18 cellular contexts compared by ENCODE assay signal in genomic region chr15:65839354-65839901, GRCh38.
"Had no signal": no experiment of that assay in that cellular context is flagged by ENCODE, and none has a peak within 500 bp of the region (broad histone marks: within the 10 kb centered on the region; RNA-seq: fewer than 3 reads in every experiment).

No MANE protein-coding gene starts in this region.

- H3K27ac ChIP-seq: gastrocnemius medialis, left ventricle myocardium inferior, parathyroid adenoma, sigmoid colon, thoracic aorta had no signal

- H3K9me3 Mint-ChIP-seq: activated B cell treated with CpG ODN at 0.5 μM for 24 hours; activated CD4-positive, alpha-beta memory T cell treated with anti-CD3 and anti-CD28 coated beads for 36 hours; activated naive CD4-positive, alpha-beta T cell treated with anti-CD3 and anti-CD28 coated beads for 36 hours; stimulated activated naive B cell treated with anti-CD40 and anti-IgM and Interleukin-4, amounts not matched to agents 10 μg/mL and 1 μg/mL and 100 μg/mL, for 72 hours; T-helper 1 cell treated with Interleukin-12 subunit alpha and Interleukin-12 subunit beta and Interleukin-4 antibody, amounts not matched to agents 30 μg/mL and 1 μg/mL, for 36 hours had no signal

- DNase-seq: activated B cell treated with CpG ODN at 0.5 μM for 24 hours; activated CD4-positive, alpha-beta memory T cell treated with anti-CD3 and anti-CD28 coated beads for 36 hours; activated CD4-positive, alpha-beta T cell treated with anti-CD3 and anti-CD28 coated beads for 4 hours; activated CD8-positive, alpha-beta memory T cell treated with anti-CD3 and anti-CD28 coated beads, Interleukin-2, amount 10 ng/mL, durations not matched to agents 7 days and 5 days; activated naive CD4-positive, alpha-beta T cell treated with anti-CD3 and anti-CD28 coated beads for 36 hours; caudate nucleus; gastrocnemius medialis; head of caudate nucleus; kidney; left ventricle myocardium inferior; mammary epithelial cell; sigmoid colon; stimulated activated naive B cell treated with anti-CD40 and anti-IgM and Interleukin-4, amounts not matched to agents 10 μg/mL and 1 μg/mL and 100 μg/mL, for 72 hours had no signal

- H3K4me3 Mint-ChIP-seq: activated B cell treated with CpG ODN at 0.5 μM for 24 hours; activated CD4-positive, alpha-beta memory T cell treated with anti-CD3 and anti-CD28 coated beads for 36 hours; activated CD8-positive, alpha-beta memory T cell treated with anti-CD3 and anti-CD28 coated beads, Interleukin-2, amount 10 ng/mL, durations not matched to agents 7 days and 5 days; activated naive CD4-positive, alpha-beta T cell treated with anti-CD3 and anti-CD28 coated beads for 36 hours; brain; stimulated activated naive B cell treated with anti-CD40 and anti-IgM and Interleukin-4, amounts not matched to agents 10 μg/mL and 1 μg/mL and 100 μg/mL, for 72 hours; T-helper 1 cell treated with Interleukin-12 subunit alpha and Interleukin-12 subunit beta and Interleukin-4 antibody, amounts not matched to agents 30 μg/mL and 1 μg/mL, for 36 hours had no signal

- H3K27me3 ChIP-seq: gastrocnemius medialis, sigmoid colon had no signal

- H3K9me3 ChIP-seq: gastrocnemius medialis, left ventricle myocardium inferior, sigmoid colon, thoracic aorta had no signal

- H3K4me1 ChIP-seq: parathyroid adenoma had no signal

- H3K36me3 Mint-ChIP-seq: activated CD4-positive, alpha-beta memory T cell treated with anti-CD3 and anti-CD28 coated beads for 36 hours; activated CD8-positive, alpha-beta memory T cell treated with anti-CD3 and anti-CD28 coated beads, Interleukin-2, amount 10 ng/mL, durations not matched to agents 7 days and 5 days; brain; stimulated activated naive B cell treated with anti-CD40 and anti-IgM and Interleukin-4, amounts not matched to agents 10 μg/mL and 1 μg/mL and 100 μg/mL, for 72 hours had no signal

- H3K36me3 ChIP-seq: gastrocnemius medialis, left ventricle myocardium inferior, sigmoid colon, thoracic aorta had no signal

- ATAC-seq: activated CD8-positive, alpha-beta memory T cell treated with anti-CD3 and anti-CD28 coated beads, Interleukin-2, amount 10 ng/mL, durations not matched to agents 7 days and 5 days; esophagus mucosa; gastrocnemius medialis; stimulated activated naive B cell treated with anti-CD40 and anti-IgM and Interleukin-4, amounts not matched to agents 10 μg/mL and 1 μg/mL and 100 μg/mL, for 72 hours had no signal

- H3K9ac ChIP-seq: parathyroid adenoma had no signal

- H3K27me3 Mint-ChIP-seq: activated B cell treated with CpG ODN at 0.5 μM for 24 hours; activated CD4-positive, alpha-beta memory T cell treated with anti-CD3 and anti-CD28 coated beads for 36 hours; activated CD8-positive, alpha-beta memory T cell treated with anti-CD3 and anti-CD28 coated beads, Interleukin-2, amount 10 ng/mL, durations not matched to agents 7 days and 5 days; stimulated activated naive B cell treated with anti-CD40 and anti-IgM and Interleukin-4, amounts not matched to agents 10 μg/mL and 1 μg/mL and 100 μg/mL, for 72 hours had no signal

- H3K27ac Mint-ChIP-seq: activated B cell treated with CpG ODN at 0.5 μM for 24 hours; activated CD4-positive, alpha-beta memory T cell treated with anti-CD3 and anti-CD28 coated beads for 36 hours; activated CD8-positive, alpha-beta memory T cell treated with anti-CD3 and anti-CD28 coated beads, Interleukin-2, amount 10 ng/mL, durations not matched to agents 7 days and 5 days; activated naive CD4-positive, alpha-beta T cell treated with anti-CD3 and anti-CD28 coated beads for 36 hours; brain; stimulated activated naive B cell treated with anti-CD40 and anti-IgM and Interleukin-4, amounts not matched to agents 10 μg/mL and 1 μg/mL and 100 μg/mL, for 72 hours; T-helper 1 cell treated with Interleukin-12 subunit alpha and Interleukin-12 subunit beta and Interleukin-4 antibody, amounts not matched to agents 30 μg/mL and 1 μg/mL, for 36 hours had no signal

- H3K4me3 ChIP-seq: gastrocnemius medialis, left ventricle myocardium inferior, sigmoid colon, thoracic aorta had no signal
